Comparison of ENCODE assay signal across 1 cellular context in the genomic region with DNA sequence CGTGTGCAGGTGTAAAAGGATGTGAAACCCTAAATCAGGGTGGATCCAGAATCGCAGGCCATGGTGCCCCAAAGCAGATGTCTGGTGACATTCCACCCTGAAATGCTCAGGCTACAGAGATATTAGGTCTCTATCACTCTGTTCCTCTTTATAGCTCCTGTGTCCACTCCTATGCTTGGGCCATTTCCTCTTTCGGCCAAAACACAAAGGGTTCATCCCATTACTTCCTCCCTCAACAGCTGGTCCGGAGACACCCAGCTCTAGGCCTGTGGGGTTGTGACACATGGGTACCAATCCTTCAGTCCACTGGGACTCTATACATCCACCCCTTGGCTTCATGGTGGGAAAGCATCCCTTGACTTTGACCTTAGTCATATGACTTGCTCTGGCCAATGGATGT.
TF ChIP-seq lines count a peak whose summit lies in the region.

No MANE protein-coding gene starts in this region.

TF ChIP-seq in GM12891, 5 proteins besides CTCF, POLR2A, EP300 and RAD21:
- TF ChIP-seq POU2F2 (IDR thresholded peaks at IDR 0.05; ENCODE audit: low read depth, low read length) (no peak), SPI1 (IDR thresholded peaks at IDR 0.05; ENCODE audit: low read depth, low read length) (peak; percentile 29; the same call in 1 of the 2 replicates)
TF ChIP-seq in GM12891: peak in this region for 1.
